Comparison of ENCODE assay signal across 31 cellular contexts in genomic region chr16:55954906-55955305, GRCh38.
"Had no signal": no experiment of that assay in that cellular context is flagged by ENCODE, and none has a peak within 500 bp of the region (broad histone marks: within the 10 kb centered on the region; RNA-seq: fewer than 3 reads in every experiment).

No MANE protein-coding gene starts in this region.

- H3K4me1 ChIP-seq: ascending aorta, Peyer's patch, SJCRH30 had no signal

- H3K4me1 Mint-ChIP-seq: activated naive CD8-positive, alpha-beta T cell treated with anti-CD3 and anti-CD28 coated beads, Interleukin-2, amount 10 ng/mL, durations not matched to agents 7 days and 5 days; activated T-helper 17 cell treated with anti-CD3 and anti-CD28 coated beads, Interleukin-2, amount 50 U/mL, for 72 hours had no signal

- H3K9me3 Mint-ChIP-seq: activated naive CD8-positive, alpha-beta T cell treated with anti-CD3 and anti-CD28 coated beads, Interleukin-2, amount 10 ng/mL, durations not matched to agents 7 days and 5 days had no signal

- H3K27ac Mint-ChIP-seq: activated CD8-positive, alpha-beta T cell treated with anti-CD3 and anti-CD28 coated beads for 36 hours; activated naive CD8-positive, alpha-beta T cell treated with anti-CD3 and anti-CD28 coated beads, Interleukin-2, amount 10 ng/mL, durations not matched to agents 7 days and 5 days; activated T-cell treated with anti-CD3 and anti-CD28 coated beads, Interleukin-2, amount 50 U/mL, for 72 hours; activated T-helper 17 cell treated with anti-CD3 and anti-CD28 coated beads, Interleukin-2, amount 50 U/mL, for 72 hours had no signal

- H3K4me3 ChIP-seq: ascending aorta, cardiac muscle cell, Peyer's patch, SJCRH30, SK-N-MC had no signal

- DNase-seq: activated CD4-positive, alpha-beta T cell treated with anti-CD3 and anti-CD28 coated beads for 1 hour; activated CD4-positive, alpha-beta T cell treated with anti-CD3 and anti-CD28 coated beads for 48 hours; activated CD4-positive, alpha-beta T cell treated with anti-CD3 and anti-CD28 coated beads, Interleukin-2, amount 50 U/mL, for 4 hours; activated CD4-positive, CD25-positive, alpha-beta regulatory T cell; activated CD8-positive, alpha-beta T cell treated with anti-CD3 and anti-CD28 coated beads for 36 hours; activated effector memory CD4-positive, alpha-beta T cell treated with anti-CD3 and anti-CD28 coated beads, Interleukin-2, amount 50 U/mL, for 16 hours; activated naive CD4-positive, alpha-beta T cell; activated naive CD4-positive, alpha-beta T cell treated with anti-CD3 and anti-CD28 coated beads, Interleukin-2, amount 50 U/mL, for 16 hours; activated naive CD8-positive, alpha-beta T cell treated with anti-CD3 and anti-CD28 coated beads, Interleukin-2, amount 10 ng/mL, durations not matched to agents 7 days and 5 days; activated T-cell treated with anti-CD3 and anti-CD28 coated beads, Interleukin-2, amount 50 U/mL, for 1 hour; activated T-cell treated with anti-CD3 and anti-CD28 coated beads, Interleukin-2, amount 50 U/mL, for 72 hours; amygdala; MM.1S; MV-4-11; NCI-H1092; NCI-H1436 treated with DMSO at 0.1 percent for 48 hours; NCI-H2029; NCI-H226; NCI-H748 treated with DMSO at 0.1 percent for 48 hours; NK-92 treated with Interleukin-12 subunit alpha and Interleukin-12 subunit beta, amount 100 ng/mL, for 24 hours; PC-3; Peyer's patch; RPMI8226; SJCRH30; T1000; WERI-Rb-1 had no signal

- H3K4me2 ChIP-seq: KMS-11 had no signal

- H3K4me3 Mint-ChIP-seq: activated CD8-positive, alpha-beta T cell treated with anti-CD3 and anti-CD28 coated beads for 36 hours; activated naive CD8-positive, alpha-beta T cell treated with anti-CD3 and anti-CD28 coated beads, Interleukin-2, amount 10 ng/mL, durations not matched to agents 7 days and 5 days; activated T-cell treated with anti-CD3 and anti-CD28 coated beads, Interleukin-2, amount 50 U/mL, for 72 hours; activated T-helper 17 cell treated with anti-CD3 and anti-CD28 coated beads, Interleukin-2, amount 50 U/mL, for 72 hours had no signal

- H3K9me3 ChIP-seq: ascending aorta, Peyer's patch, SJCRH30 had no signal

- H3K27ac ChIP-seq: ascending aorta, cardiac muscle cell, KMS-11, SJCRH30, SK-N-MC, WERI-Rb-1 had no signal

- H3K36me3 ChIP-seq: ascending aorta, cardiac muscle cell, Peyer's patch, SJCRH30, WERI-Rb-1 had no signal

- H3K27me3 ChIP-seq: ascending aorta, cardiac muscle cell, Peyer's patch, SJCRH30 had no signal

- H3K9ac ChIP-seq: KMS-11 had no signal
